34 cellular contexts compared by ENCODE assay signal in genomic region chr6:1547785-1548184, GRCh38.
"Had no signal": no experiment of that assay in that cellular context is flagged by ENCODE, and none has a peak within 500 bp of the region (broad histone marks: within the 10 kb centered on the region; RNA-seq: fewer than 3 reads in every experiment).

No MANE protein-coding gene starts in this region.

- ATAC-seq: activated CD8-positive, alpha-beta T cell treated with anti-CD3 and anti-CD28 coated beads for 36 hours; activated naive CD4-positive, alpha-beta T cell treated with anti-CD3 and anti-CD28 coated beads, Interleukin-2, amount 50 U/mL, for 72 hours; activated T-cell treated with anti-CD3 and anti-CD28 coated beads, Interleukin-2, amount 50 U/mL, for 4 hours; activated T-cell treated with anti-CD3 and anti-CD28 coated beads, Interleukin-2, amount 50 U/mL, for 72 hours; activated T-helper 17 cell treated with anti-CD3 and anti-CD28 coated beads, Interleukin-2, amount 50 U/mL, for 72 hours; body of pancreas; T-cell had no signal

- H3K27ac Mint-ChIP-seq: activated B cell treated with CpG ODN at 0.5 μM for 24 hours; activated CD4-positive, alpha-beta memory T cell treated with anti-CD3 and anti-CD28 coated beads for 36 hours; activated CD4-positive, alpha-beta T cell treated with anti-CD3 and anti-CD28 coated beads, Interleukin-2, amount 10 ng/mL, durations not matched to agents 24 days and 14 days; activated CD8-positive, alpha-beta T cell treated with anti-CD3 and anti-CD28 coated beads for 36 hours; activated naive CD4-positive, alpha-beta T cell treated with anti-CD3 and anti-CD28 coated beads for 36 hours; activated naive CD4-positive, alpha-beta T cell treated with anti-CD3 and anti-CD28 coated beads, Interleukin-2, amount 50 U/mL, for 72 hours; activated naive CD8-positive, alpha-beta T cell treated with anti-CD3 and anti-CD28 coated beads for 36 hours; activated T-cell treated with anti-CD3 and anti-CD28 coated beads, Interleukin-2, amount 50 U/mL, for 72 hours; activated T-helper 1 cell treated with anti-CD3 and anti-CD28 coated beads, Interleukin-12 subunit alpha, Interleukin-12 subunit beta, Interleukin-2, Interleukin-4 antibody, amounts not matched to agents 30 ng/mL and 10 ng/mL and 1 ng/mL, durations not matched to agents 14 hours and 24 hours and 36 hours; activated T-helper 17 cell treated with anti-CD3 and anti-CD28 coated beads, Interleukin-2, amount 50 U/mL, for 72 hours; T-cell had no signal

- H3K4me3 ChIP-seq: adrenal gland, body of pancreas, breast epithelium had no signal

- H3K36me3 ChIP-seq: adrenal gland, brain microvascular endothelial cell, breast epithelium had no signal

- H3K27ac ChIP-seq: adrenal gland, body of pancreas, brain microvascular endothelial cell, breast epithelium, VCaP had no signal

- H3K9me3 Mint-ChIP-seq: activated CD8-positive, alpha-beta T cell treated with anti-CD3 and anti-CD28 coated beads for 36 hours; activated T-cell treated with anti-CD3 and anti-CD28 coated beads, Interleukin-2, amount 50 U/mL, for 4 hours; activated T-helper 17 cell treated with anti-CD3 and anti-CD28 coated beads, Interleukin-2, amount 50 U/mL, for 72 hours had no signal

- H3K27me3 Mint-ChIP-seq: activated CD4-positive, alpha-beta memory T cell treated with anti-CD3 and anti-CD28 coated beads for 36 hours; activated naive CD8-positive, alpha-beta T cell treated with anti-CD3 and anti-CD28 coated beads for 36 hours; activated T-helper 17 cell treated with anti-CD3 and anti-CD28 coated beads, Interleukin-2, amount 50 U/mL, for 72 hours; T-cell had no signal

- H3K27me3 ChIP-seq: adrenal gland, body of pancreas, brain microvascular endothelial cell, breast epithelium had no signal

- H3K4me1 ChIP-seq: adrenal gland, body of pancreas, breast epithelium had no signal

- DNase-seq: activated B cell treated with CpG ODN at 0.5 μM for 24 hours; activated CD4-positive, alpha-beta memory T cell treated with anti-CD3 and anti-CD28 coated beads for 36 hours; activated CD4-positive, alpha-beta T cell treated with anti-CD3 and anti-CD28 coated beads for 4 hours; activated CD4-positive, alpha-beta T cell treated with anti-CD3 and anti-CD28 coated beads, Interleukin-2, amount 10 ng/mL, durations not matched to agents 24 days and 14 days; activated CD4-positive, alpha-beta T cell treated with anti-CD3 and anti-CD28 coated beads, Interleukin-2, amount 50 U/mL, for 1 hour; activated CD4-positive, alpha-beta T cell treated with anti-CD3 and anti-CD28 coated beads, Interleukin-2, amount 50 U/mL, for 4 hours; activated CD4-positive, CD25-positive, alpha-beta regulatory T cell treated with anti-CD3 and anti-CD28 coated beads, Interleukin-2, amount 50 U/mL, for 72 hours; activated CD8-positive, alpha-beta memory T cell treated with anti-CD3 and anti-CD28 coated beads, Interleukin-2, amount 50 U/mL, for 4 hours; activated CD8-positive, alpha-beta T cell treated with anti-CD3 and anti-CD28 coated beads for 36 hours; activated effector memory CD4-positive, alpha-beta T cell treated with anti-CD3 and anti-CD28 coated beads, Interleukin-2, amount 50 U/mL, for 16 hours; activated gamma-delta T cell treated with Interleukin-2 at 50 U/mL for 16 hours; activated naive CD4-positive, alpha-beta T cell; activated naive CD4-positive, alpha-beta T cell treated with anti-CD3 and anti-CD28 coated beads for 36 hours; activated naive CD4-positive, alpha-beta T cell treated with anti-CD3 and anti-CD28 coated beads, Interleukin-2, amount 50 U/mL, for 16 hours; activated naive CD8-positive, alpha-beta T cell treated with anti-CD3 and anti-CD28 coated beads for 36 hours; activated T-cell treated with anti-CD3 and anti-CD28 coated beads for 4 hours; activated T-cell treated with anti-CD3 and anti-CD28 coated beads, Interleukin-2, amount 50 U/mL, for 1 hour; activated T-cell treated with anti-CD3 and anti-CD28 coated beads, Interleukin-2, amount 50 U/mL, for 4 hours; activated T-cell treated with anti-CD3 and anti-CD28 coated beads, Interleukin-2, amount 50 U/mL, for 72 hours; adrenal gland; amniotic stem cell; aorta; body of pancreas; brain microvascular endothelial cell; central memory CD4-positive, alpha-beta T cell; T-cell; T-helper 9 cell had no signal

- H3K9me3 ChIP-seq: adrenal gland, body of pancreas, breast epithelium had no signal

- H3K4me3 Mint-ChIP-seq: activated B cell treated with CpG ODN at 0.5 μM for 24 hours; activated CD4-positive, alpha-beta memory T cell treated with anti-CD3 and anti-CD28 coated beads for 36 hours; activated CD4-positive, alpha-beta T cell treated with anti-CD3 and anti-CD28 coated beads, Interleukin-2, amount 10 ng/mL, durations not matched to agents 24 days and 14 days; activated CD8-positive, alpha-beta T cell treated with anti-CD3 and anti-CD28 coated beads for 36 hours; activated naive CD4-positive, alpha-beta T cell treated with anti-CD3 and anti-CD28 coated beads for 36 hours; activated naive CD8-positive, alpha-beta T cell treated with anti-CD3 and anti-CD28 coated beads for 36 hours; activated T-cell treated with anti-CD3 and anti-CD28 coated beads, Interleukin-2, amount 50 U/mL, for 4 hours; activated T-cell treated with anti-CD3 and anti-CD28 coated beads, Interleukin-2, amount 50 U/mL, for 72 hours; activated T-helper 1 cell treated with anti-CD3 and anti-CD28 coated beads, Interleukin-12 subunit alpha, Interleukin-12 subunit beta, Interleukin-2, Interleukin-4 antibody, amounts not matched to agents 30 ng/mL and 10 ng/mL and 1 ng/mL, durations not matched to agents 14 hours and 24 hours and 36 hours; activated T-helper 17 cell treated with anti-CD3 and anti-CD28 coated beads, Interleukin-2, amount 50 U/mL, for 72 hours; T-cell had no signal

- H3K4me1 Mint-ChIP-seq: activated B cell treated with CpG ODN at 0.5 μM for 24 hours; activated naive CD8-positive, alpha-beta T cell treated with anti-CD3 and anti-CD28 coated beads for 36 hours had no signal

- FAIRE-seq: astrocyte, TTC549 had no signal
